ENCODE assay signal across 1 cellular context in genomic region chr13:27621366-27622101, GRCh38.
TF ChIP-seq lines count a peak whose summit lies in the region.

Gene POLR1D (plus strand): TSS chr13:27621892. CDS start chr13:27621984, 92 bp downstream.

TF ChIP-seq in HepG2, 621 proteins besides CTCF, POLR2A, EP300 and RAD21 (continued from another document and continues in another):
- TF ChIP-seq, protein P1, sequence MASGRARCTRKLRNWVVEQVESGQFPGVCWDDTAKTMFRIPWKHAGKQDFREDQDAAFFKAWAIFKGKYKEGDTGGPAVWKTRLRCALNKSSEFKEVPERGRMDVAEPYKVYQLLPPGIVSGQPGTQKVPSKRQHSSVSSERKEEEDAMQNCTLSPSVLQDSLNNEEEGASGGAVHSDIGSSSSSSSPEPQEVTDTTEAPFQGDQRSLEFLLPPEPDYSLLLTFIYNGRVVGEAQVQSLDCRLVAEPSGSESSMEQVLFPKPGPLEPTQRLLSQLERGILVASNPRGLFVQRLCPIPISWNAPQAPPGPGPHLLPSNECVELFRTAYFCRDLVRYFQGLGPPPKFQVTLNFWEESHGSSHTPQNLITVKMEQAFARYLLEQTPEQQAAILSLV (CRISPR knock-in tag; IDR thresholded peaks at IDR 0.05; ENCODE audit: borderline replicate concordance) = peak; percentile 88
- TF ChIP-seq ZNF317 (CRISPR knock-in tag; IDR thresholded peaks at IDR 0.05) (peak; percentile 42; the same call in 1 of the 2 replicates), ZNF549 (CRISPR knock-in tag; IDR thresholded peaks at IDR 0.05) (no peak), ZNF160 (CRISPR knock-in tag; IDR thresholded peaks at IDR 0.05) (peak; percentile 82; the same call in 1 of the 2 replicates), HOXA9 (CRISPR knock-in tag; IDR thresholded peaks at IDR 0.05; ENCODE audit: borderline replicate concordance) (no peak), TBP (CRISPR knock-in tag; IDR thresholded peaks at IDR 0.05) (no peak), ZSCAN5A (CRISPR knock-in tag; IDR thresholded peaks at IDR 0.05; ENCODE audit: borderline replicate concordance) (no peak), MYC (CRISPR knock-in tag; IDR thresholded peaks at IDR 0.05; ENCODE audit: borderline replicate concordance) (peak; percentile 88), ZNF572 (CRISPR knock-in tag; IDR thresholded peaks at IDR 0.05) (peak; percentile 94), ZMYM2 (CRISPR knock-in tag; IDR thresholded peaks at IDR 0.05) (no peak), ZNF709 (CRISPR knock-in tag; IDR thresholded peaks at IDR 0.05) (peak; percentile 79), ARID3A (IDR thresholded peaks at IDR 0.05; ENCODE audit: low read depth, low read length) (no peak), ZNF343 (CRISPR knock-in tag; IDR thresholded peaks at IDR 0.05) (peak; percentile 68; the same call in 1 of the 2 replicates), HNRNPUL1 (IDR thresholded peaks at IDR 0.05; ENCODE audit: low read depth, low read length) (no peak), ZNF564 (CRISPR knock-in tag; IDR thresholded peaks at IDR 0.05) (no peak; the same call in 1 of the 2 replicates), JUND (CRISPR knock-in tag; IDR thresholded peaks at IDR 0.05) (peak; percentile 46; the same call in 1 of the 2 replicates), ZNF496 (CRISPR knock-in tag; IDR thresholded peaks at IDR 0.05; ENCODE audit: insufficient replicate concordance) (no peak), ATF1 (CRISPR knock-in tag; IDR thresholded peaks at IDR 0.05) (no peak), HMGA1 (CRISPR knock-in tag; conservative IDR thresholded peaks at IDR 0.05) (no peak), ZFX (CRISPR knock-in tag; IDR thresholded peaks at IDR 0.05; ENCODE audit: low read depth) (peak; percentile 98), ZNF460 (CRISPR knock-in tag; IDR thresholded peaks at IDR 0.05; ENCODE audit: borderline replicate concordance) (no peak), PHF20 (CRISPR knock-in tag; IDR thresholded peaks at IDR 0.05) (peak; percentile 73), TFE3 (CRISPR knock-in tag; IDR thresholded peaks at IDR 0.05) (peak; percentile 27; the same call in 1 of the 2 replicates), PHF5A (CRISPR knock-in tag; IDR thresholded peaks at IDR 0.05; ENCODE audit: low read depth, unreplicated experiment) (no peak), SUZ12 (IDR thresholded peaks at IDR 0.05; ENCODE audit: low read depth, low read length) (no peak), FOXA1 (IDR thresholded peaks at IDR 0.05) (no peak), FOXA1 (CRISPR knock-in tag; IDR thresholded peaks at IDR 0.05) (peak; percentile 20; the same call in 1 of the 2 replicates), ZMYM3 (CRISPR knock-in tag; IDR thresholded peaks at IDR 0.05) (no peak), PHB2 (IDR thresholded peaks at IDR 0.05; ENCODE audit: partially characterized antibody) (no peak), ZNF83 (CRISPR knock-in tag; IDR thresholded peaks at IDR 0.05; ENCODE audit: borderline replicate concordance) (no peak), ATF2 (CRISPR knock-in tag; IDR thresholded peaks at IDR 0.05) (no peak), MXI1 (IDR thresholded peaks at IDR 0.05; ENCODE audit: borderline replicate concordance, low read depth, low read length) (peak; percentile 78; the same call in 2 of the 3 replicates)
- TF ChIP-seq, protein P2, sequence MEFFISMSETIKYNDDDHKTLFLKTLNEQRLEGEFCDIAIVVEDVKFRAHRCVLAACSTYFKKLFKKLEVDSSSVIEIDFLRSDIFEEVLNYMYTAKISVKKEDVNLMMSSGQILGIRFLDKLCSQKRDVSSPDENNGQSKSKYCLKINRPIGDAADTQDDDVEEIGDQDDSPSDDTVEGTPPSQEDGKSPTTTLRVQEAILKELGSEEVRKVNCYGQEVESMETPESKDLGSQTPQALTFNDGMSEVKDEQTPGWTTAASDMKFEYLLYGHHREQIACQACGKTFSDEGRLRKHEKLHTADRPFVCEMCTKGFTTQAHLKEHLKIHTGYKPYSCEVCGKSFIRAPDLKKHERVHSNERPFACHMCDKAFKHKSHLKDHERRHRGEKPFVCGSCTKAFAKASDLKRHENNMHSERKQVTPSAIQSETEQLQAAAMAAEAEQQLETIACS (CRISPR knock-in tag; IDR thresholded peaks at IDR 0.05) = no peak
- TF ChIP-seq, protein P3, sequence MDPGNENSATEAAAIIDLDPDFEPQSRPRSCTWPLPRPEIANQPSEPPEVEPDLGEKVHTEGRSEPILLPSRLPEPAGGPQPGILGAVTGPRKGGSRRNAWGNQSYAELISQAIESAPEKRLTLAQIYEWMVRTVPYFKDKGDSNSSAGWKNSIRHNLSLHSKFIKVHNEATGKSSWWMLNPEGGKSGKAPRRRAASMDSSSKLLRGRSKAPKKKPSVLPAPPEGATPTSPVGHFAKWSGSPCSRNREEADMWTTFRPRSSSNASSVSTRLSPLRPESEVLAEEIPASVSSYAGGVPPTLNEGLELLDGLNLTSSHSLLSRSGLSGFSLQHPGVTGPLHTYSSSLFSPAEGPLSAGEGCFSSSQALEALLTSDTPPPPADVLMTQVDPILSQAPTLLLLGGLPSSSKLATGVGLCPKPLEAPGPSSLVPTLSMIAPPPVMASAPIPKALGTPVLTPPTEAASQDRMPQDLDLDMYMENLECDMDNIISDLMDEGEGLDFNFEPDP (CRISPR knock-in tag; conservative IDR thresholded peaks at IDR 0.05) = no peak
- TF ChIP-seq, protein P4, sequence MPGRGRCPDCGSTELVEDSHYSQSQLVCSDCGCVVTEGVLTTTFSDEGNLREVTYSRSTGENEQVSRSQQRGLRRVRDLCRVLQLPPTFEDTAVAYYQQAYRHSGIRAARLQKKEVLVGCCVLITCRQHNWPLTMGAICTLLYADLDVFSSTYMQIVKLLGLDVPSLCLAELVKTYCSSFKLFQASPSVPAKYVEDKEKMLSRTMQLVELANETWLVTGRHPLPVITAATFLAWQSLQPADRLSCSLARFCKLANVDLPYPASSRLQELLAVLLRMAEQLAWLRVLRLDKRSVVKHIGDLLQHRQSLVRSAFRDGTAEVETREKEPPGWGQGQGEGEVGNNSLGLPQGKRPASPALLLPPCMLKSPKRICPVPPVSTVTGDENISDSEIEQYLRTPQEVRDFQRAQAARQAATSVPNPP (CRISPR knock-in tag; IDR thresholded peaks at IDR 0.05) = no peak
- TF ChIP-seq, protein P5, sequence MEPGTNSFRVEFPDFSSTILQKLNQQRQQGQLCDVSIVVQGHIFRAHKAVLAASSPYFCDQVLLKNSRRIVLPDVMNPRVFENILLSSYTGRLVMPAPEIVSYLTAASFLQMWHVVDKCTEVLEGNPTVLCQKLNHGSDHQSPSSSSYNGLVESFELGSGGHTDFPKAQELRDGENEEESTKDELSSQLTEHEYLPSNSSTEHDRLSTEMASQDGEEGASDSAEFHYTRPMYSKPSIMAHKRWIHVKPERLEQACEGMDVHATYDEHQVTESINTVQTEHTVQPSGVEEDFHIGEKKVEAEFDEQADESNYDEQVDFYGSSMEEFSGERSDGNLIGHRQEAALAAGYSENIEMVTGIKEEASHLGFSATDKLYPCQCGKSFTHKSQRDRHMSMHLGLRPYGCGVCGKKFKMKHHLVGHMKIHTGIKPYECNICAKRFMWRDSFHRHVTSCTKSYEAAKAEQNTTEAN (CRISPR knock-in tag; conservative IDR thresholded peaks at IDR 0.05) = peak; percentile 42; the same call in 1 of the 2 replicates
- TF ChIP-seq, protein P6, sequence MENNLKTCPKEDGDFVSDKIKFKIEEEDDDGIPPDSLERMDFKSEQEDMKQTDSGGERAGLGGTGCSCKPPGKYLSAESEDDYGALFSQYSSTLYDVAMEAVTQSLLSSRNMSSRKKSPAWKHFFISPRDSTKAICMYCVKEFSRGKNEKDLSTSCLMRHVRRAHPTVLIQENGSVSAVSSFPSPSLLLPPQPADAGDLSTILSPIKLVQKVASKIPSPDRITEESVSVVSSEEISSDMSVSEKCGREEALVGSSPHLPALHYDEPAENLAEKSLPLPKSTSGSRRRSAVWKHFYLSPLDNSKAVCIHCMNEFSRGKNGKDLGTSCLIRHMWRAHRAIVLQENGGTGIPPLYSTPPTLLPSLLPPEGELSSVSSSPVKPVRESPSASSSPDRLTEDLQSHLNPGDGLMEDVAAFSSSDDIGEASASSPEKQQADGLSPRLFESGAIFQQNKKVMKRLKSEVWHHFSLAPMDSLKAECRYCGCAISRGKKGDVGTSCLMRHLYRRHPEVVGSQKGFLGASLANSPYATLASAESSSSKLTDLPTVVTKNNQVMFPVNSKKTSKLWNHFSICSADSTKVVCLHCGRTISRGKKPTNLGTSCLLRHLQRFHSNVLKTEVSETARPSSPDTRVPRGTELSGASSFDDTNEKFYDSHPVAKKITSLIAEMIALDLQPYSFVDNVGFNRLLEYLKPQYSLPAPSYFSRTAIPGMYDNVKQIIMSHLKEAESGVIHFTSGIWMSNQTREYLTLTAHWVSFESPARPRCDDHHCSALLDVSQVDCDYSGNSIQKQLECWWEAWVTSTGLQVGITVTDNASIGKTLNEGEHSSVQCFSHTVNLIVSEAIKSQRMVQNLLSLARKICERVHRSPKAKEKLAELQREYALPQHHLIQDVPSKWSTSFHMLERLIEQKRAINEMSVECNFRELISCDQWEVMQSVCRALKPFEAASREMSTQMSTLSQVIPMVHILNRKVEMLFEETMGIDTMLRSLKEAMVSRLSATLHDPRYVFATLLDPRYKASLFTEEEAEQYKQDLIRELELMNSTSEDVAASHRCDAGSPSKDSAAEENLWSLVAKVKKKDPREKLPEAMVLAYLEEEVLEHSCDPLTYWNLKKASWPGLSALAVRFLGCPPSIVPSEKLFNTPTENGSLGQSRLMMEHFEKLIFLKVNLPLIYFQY (CRISPR knock-in tag; IDR thresholded peaks at IDR 0.05; ENCODE audit: borderline replicate concordance) = no peak
- TF ChIP-seq, protein P7, sequence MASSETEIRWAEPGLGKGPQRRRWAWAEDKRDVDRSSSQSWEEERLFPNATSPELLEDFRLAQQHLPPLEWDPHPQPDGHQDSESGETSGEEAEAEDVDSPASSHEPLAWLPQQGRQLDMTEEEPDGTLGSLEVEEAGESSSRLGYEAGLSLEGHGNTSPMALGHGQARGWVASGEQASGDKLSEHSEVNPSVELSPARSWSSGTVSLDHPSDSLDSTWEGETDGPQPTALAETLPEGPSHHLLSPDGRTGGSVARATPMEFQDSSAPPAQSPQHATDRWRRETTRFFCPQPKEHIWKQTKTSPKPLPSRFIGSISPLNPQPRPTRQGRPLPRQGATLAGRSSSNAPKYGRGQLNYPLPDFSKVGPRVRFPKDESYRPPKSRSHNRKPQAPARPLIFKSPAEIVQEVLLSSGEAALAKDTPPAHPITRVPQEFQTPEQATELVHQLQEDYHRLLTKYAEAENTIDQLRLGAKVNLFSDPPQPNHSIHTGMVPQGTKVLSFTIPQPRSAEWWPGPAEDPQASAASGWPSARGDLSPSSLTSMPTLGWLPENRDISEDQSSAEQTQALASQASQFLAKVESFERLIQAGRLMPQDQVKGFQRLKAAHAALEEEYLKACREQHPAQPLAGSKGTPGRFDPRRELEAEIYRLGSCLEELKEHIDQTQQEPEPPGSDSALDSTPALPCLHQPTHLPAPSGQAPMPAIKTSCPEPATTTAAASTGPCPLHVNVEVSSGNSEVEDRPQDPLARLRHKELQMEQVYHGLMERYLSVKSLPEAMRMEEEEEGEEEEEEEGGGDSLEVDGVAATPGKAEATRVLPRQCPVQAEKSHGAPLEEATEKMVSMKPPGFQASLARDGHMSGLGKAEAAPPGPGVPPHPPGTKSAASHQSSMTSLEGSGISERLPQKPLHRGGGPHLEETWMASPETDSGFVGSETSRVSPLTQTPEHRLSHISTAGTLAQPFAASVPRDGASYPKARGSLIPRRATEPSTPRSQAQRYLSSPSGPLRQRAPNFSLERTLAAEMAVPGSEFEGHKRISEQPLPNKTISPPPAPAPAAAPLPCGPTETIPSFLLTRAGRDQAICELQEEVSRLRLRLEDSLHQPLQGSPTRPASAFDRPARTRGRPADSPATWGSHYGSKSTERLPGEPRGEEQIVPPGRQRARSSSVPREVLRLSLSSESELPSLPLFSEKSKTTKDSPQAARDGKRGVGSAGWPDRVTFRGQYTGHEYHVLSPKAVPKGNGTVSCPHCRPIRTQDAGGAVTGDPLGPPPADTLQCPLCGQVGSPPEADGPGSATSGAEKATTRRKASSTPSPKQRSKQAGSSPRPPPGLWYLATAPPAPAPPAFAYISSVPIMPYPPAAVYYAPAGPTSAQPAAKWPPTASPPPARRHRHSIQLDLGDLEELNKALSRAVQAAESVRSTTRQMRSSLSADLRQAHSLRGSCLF (CRISPR knock-in tag; IDR thresholded peaks at IDR 0.05; ENCODE audit: borderline replicate concordance) = no peak
